Comparison of ENCODE assay signal across 7 cellular contexts in the genomic region with DNA sequence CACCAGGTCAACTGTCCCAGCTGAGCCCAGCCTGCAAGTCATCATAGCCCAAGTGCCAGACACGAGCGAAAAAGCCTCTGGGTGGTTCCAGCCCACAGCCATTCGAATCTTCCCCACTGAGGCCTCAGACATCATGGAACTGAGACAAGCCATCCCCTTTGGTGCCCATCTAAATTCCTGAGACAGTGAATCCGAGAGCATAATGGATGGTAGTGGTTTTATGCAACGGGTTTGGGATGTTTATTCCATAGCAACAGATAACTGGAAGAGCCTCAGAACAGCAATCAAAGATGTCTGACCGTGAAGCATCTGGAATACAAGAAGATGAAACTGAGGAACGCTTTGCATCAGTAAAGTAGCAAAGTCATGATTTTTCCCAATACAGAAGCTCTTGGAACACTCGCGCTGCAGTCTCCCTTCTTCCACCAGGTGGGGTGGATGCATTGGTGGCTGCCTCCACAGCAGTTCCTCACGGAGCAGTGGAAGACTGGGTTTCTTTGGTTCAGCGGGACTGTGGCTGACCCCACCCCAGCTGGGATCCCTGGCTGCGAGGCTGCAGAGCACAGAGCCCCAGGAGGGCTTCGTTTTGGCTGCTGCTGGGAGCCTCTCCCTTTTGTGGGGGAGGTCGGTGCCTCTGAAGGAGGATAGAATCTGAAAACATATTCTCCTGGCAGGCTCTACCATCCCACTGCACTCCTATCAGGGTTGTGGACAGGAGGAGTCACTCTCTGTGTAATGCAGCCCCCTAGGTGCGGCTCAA.
A peak's percentile ranks its signal among the peaks of the same experiment; 100 is the strongest.
DNase-seq lines count a peak whose midpoint lies in the region; ATAC-seq and TF ChIP-seq lines count a peak whose summit lies in the region.

No MANE protein-coding gene starts in this region.

- ATAC-seq in HG03039 (IDR thresholded peaks at IDR 0.05; ENCODE audit: unreplicated experiment), result no peak

- DNase-seq in NB4 (ENCODE audit: low read depth) (peak; percentile 32), UCSD-AML1 (lab: John Stamatoyannopoulos, UW; ENCODE audit: unreplicated experiment) (peak; percentile 66), cerebellar cortex (ENCODE audit: low spot score) (peak; percentile 65), left kidney (ENCODE audit: low read depth, low spot score) (peak; percentile 83)
- DNase-seq in stimulated activated CD4-positive, alpha-beta T cell treated with anti-CD3 and anti-CD28 coated beads, Interleukin-2, amount 100 ng/mL, for 24 hours, result peak; percentile 46 to 49

- TF ChIP-seq CTCF in GM12872 (IDR thresholded peaks at IDR 0.05; ENCODE audit: insufficient read depth, low read depth, low read length), result peak; percentile 81
- TF ChIP-seq CTCF in NB4 (IDR thresholded peaks at IDR 0.05; ENCODE audit: low read depth, low read length), result peak; percentile 62

- no peak overlapping the region for H3K4me3 ChIP-seq in NB4 (ENCODE audit: low read depth, low read length)

- no peak for TF ChIP-seq POLR2A in NB4 (IDR thresholded peaks at IDR 0.05; ENCODE audit: extremely low read depth, insufficient read length)

Comparison
In these comparisons a context has a peak if more than half of its experiments do, and no peak if none do; other contexts are left out.
1. DNase-seq: peak in every context shown above with its lines; median percentile 83 in left kidney; 66 in UCSD-AML1; 65 in cerebellar cortex; 48 in stimulated activated CD4-positive, alpha-beta T cell treated with anti-CD3 and anti-CD28 coated beads, Interleukin-2, amount 100 ng/mL, for 24 hours; 32 in NB4.